In the genomic region with DNA sequence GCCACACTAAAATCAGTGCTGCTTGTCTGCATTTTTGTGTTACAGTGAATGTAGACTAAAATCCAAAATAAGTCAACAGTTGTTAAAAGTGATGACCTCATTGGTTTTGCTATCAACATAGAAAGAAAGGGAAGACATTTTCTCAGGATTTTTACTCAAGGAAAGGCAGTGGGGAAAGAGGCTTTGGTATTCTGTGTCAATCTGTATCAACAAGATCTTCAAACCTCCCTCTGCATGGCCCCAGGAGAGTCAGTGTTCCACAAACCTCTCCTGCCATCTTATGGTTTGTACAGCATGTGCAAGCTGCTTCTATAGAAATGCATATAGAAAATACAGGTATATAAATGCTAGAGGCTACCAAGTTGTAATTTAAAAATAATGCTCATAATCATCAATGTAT, we compare ENCODE assay signal across 9 cellular contexts. TPM values are rescaled to one million over a fixed set of nuclear protein-coding genes. Genes with fewer than 3 reads are reported as not detected.
DNase-seq lines count a peak whose midpoint lies in the region; ATAC-seq, FAIRE-seq and TF ChIP-seq lines count a peak whose summit lies in the region.
"Had no signal": no experiment of that assay in that cellular context is flagged by ENCODE, and none has a peak within 500 bp of the region (broad histone marks: within the 10 kb centered on the region; RNA-seq: fewer than 3 reads in every experiment).

No MANE protein-coding gene starts in this region.

- no peaks in the 10 kb centered on the region for H3K36me3 Mint-ChIP-seq in stimulated activated memory B cell treated with anti-CD40 and anti-IgM and Interleukin-4, amounts not matched to agents 10 μg/mL and 1 μg/mL and 100 μg/mL, for 72 hours

- H3K9me2 ChIP-seq in OCI-LY7 (ENCODE audit: insufficient read depth, low read length): no peaks in the 10 kb centered on the region

- intact Hi-C loops in OCI-LY7 (cut with micrococcal nuclease; ENCODE audit: unreplicated experiment): no loop called here

- no peak overlapping the region for H3K4me3 Mint-ChIP-seq in stimulated activated memory B cell treated with anti-CD40 and anti-IgM and Interleukin-4, amounts not matched to agents 10 μg/mL and 1 μg/mL and 100 μg/mL, for 72 hours

- no peaks in the 10 kb centered on the region for H3K36me3 ChIP-seq in BJ (ENCODE audit: control insufficient read depth, insufficient read depth, low read length)
- H3K36me3 ChIP-seq in OCI-LY7 (ENCODE audit: insufficient read depth, low read length): no peaks in the 10 kb centered on the region

- no peaks in the 10 kb centered on the region for H3K4me1 Mint-ChIP-seq in stimulated activated memory B cell treated with anti-CD40 and anti-IgM and Interleukin-4, amounts not matched to agents 10 μg/mL and 1 μg/mL and 100 μg/mL, for 72 hours

- H3K4me3 ChIP-seq in BJ (ENCODE audit: low read depth, low read length) (no peak overlapping the region), OCI-LY7 (ENCODE audit: low read depth, low read length, poor library complexity, severe bottlenecking) (no peak overlapping the region)

- no TSS peak for BruUV-seq in OCI-LY7 (replicated peaks; lab: Mats Ljungman, UMichigan)

- H3K27ac Mint-ChIP-seq in stimulated activated memory B cell treated with anti-CD40 and anti-IgM and Interleukin-4, amounts not matched to agents 10 μg/mL and 1 μg/mL and 100 μg/mL, for 72 hours: no peak overlapping the region

- no peak for TF ChIP-seq POLR2A in GM12892 (IDR thresholded peaks at IDR 0.05; ENCODE audit: low read depth, low read length)

- no peaks in the 10 kb centered on the region for H3K27me3 ChIP-seq in BJ (ENCODE audit: control insufficient read depth, insufficient read depth, low read length)

- no peaks in the 10 kb centered on the region for H3K9me3 Mint-ChIP-seq in stimulated activated memory B cell treated with anti-CD40 and anti-IgM and Interleukin-4, amounts not matched to agents 10 μg/mL and 1 μg/mL and 100 μg/mL, for 72 hours

- FAIRE-seq in GM12892 (lab: Jason Lieb, UNC): no peak
- FAIRE-seq: G401.6 had no signal

- H3K4me2 ChIP-seq in OCI-LY7 (ENCODE audit: low read length): no peak overlapping the region

- H4K20me1 ChIP-seq in OCI-LY7 (ENCODE audit: insufficient read depth, low read length): no peaks in the 10 kb centered on the region

- TF ChIP-seq CTCF in BJ (IDR thresholded peaks at IDR 0.05; ENCODE audit: insufficient read depth, low read depth, low read length) (peak; percentile 61), OCI-LY7 (conservative IDR thresholded peaks at IDR 0.05; ENCODE audit: low read length) (no peak)

- CTCF ChIA-PET in BJ (lab: Yijun Ruan, JAX) (interaction anchor here (0.5 to 3.9 kb wide), 12 partner anchors 11 to 256 kb away, joined by 3 to 23 read pairs (median 6); partner anchors contain the start of gene OR51M1), OCI-LY7 (lab: Charles Lee; ENCODE audit: unreplicated experiment) (no interaction called here)

- ATAC-seq in GM21825 (IDR thresholded peaks at IDR 0.05; ENCODE audit: unreplicated experiment) (peak; percentile 72), HG02623 (IDR thresholded peaks at IDR 0.05; ENCODE audit: unreplicated experiment) (no peak)
- ATAC-seq in stimulated activated memory B cell treated with anti-CD40 and anti-IgM and Interleukin-4, amounts not matched to agents 10 μg/mL and 1 μg/mL and 100 μg/mL, for 72 hours: no peak

- no peak overlapping the region for H3K27ac ChIP-seq in OCI-LY7 (ENCODE audit: low read depth, low read length, poor library complexity, severe bottlenecking)

- POLR2A ChIA-PET in BJ (lab: Charles Lee): no interaction called here
- POLR2A ChIA-PET in OCI-LY7 (lab: Charles Lee): no interaction called here

- no peak overlapping the region for H2AFZ ChIP-seq in OCI-LY7 (ENCODE audit: low read length)

- DNase-seq in BJ (ENCODE audit: low read depth) (no peak), OCI-M1 (lab: John Stamatoyannopoulos, UW) (peak; percentile 81), fibroblast of peridontal ligament (ENCODE audit: extremely low read depth) (peak; percentile 83), OCI-LY7 (ENCODE audit: low spot score) (no peak), GM12892 (ENCODE audit: insufficient read length) (no peak)

- H3K79me2 ChIP-seq in OCI-LY7 (ENCODE audit: insufficient read depth, low read depth, low read length): no peaks in the 10 kb centered on the region

- no peaks in the 10 kb centered on the region for H3K4me1 ChIP-seq in OCI-LY7 (ENCODE audit: insufficient read depth, low read length, poor library complexity, severe bottlenecking)

- no peaks in the 10 kb centered on the region for H3K9me3 ChIP-seq in OCI-LY7 (ENCODE audit: low read length)

- peaks cover 34% of the 10 kb centered on the region for H3K27me3 Mint-ChIP-seq in stimulated activated memory B cell treated with anti-CD40 and anti-IgM and Interleukin-4, amounts not matched to agents 10 μg/mL and 1 μg/mL and 100 μg/mL, for 72 hours

RNA-seq across cellular contexts. Expression of gene OR51M1, which starts 13.8 kb away (rescaled TPM):
- polyA plus RNA-seq in BJ (2011; rRNA removed): not detected in 2 replicates
- polyA minus RNA-seq in BJ (2011; rRNA and poly(A)+ RNA removed): not detected in 2 replicates
- total RNA-seq in OCI-LY7 (2014; rRNA removed; shearing (Covaris generic)): not detected in 2 replicates
- total RNA-seq in OCI-LY7 (2022): not detected in 2 replicates
- not detected for polyA plus RNA-seq in GM12892 (2012; ENCODE audit: missing spikeins)

RNA-seq across cellular contexts. Expression of gene OR51B6, which starts 18.5 kb away (rescaled TPM):
- polyA plus RNA-seq in BJ (2011; rRNA removed): not detected in 2 replicates
- polyA minus RNA-seq in BJ (2011; rRNA and poly(A)+ RNA removed): not detected in 2 replicates
- total RNA-seq in OCI-LY7 (2014; rRNA removed; shearing (Covaris generic)): not detected in 2 replicates
- not detected in 2 replicates for total RNA-seq in OCI-LY7 (2022)
- not detected for polyA plus RNA-seq in GM12892 (2012; ENCODE audit: missing spikeins)

RNA-seq across cellular contexts. Expression of gene OR51B5, which starts 26.5 kb away (rescaled TPM):
- 0.05 TPM in 1 of 2 replicates, not detected in the other for polyA plus RNA-seq in BJ (2011; rRNA removed)
- polyA minus RNA-seq in BJ (2011; rRNA and poly(A)+ RNA removed): 0.38 TPM in 1 of 2 replicates, not detected in the other
- total RNA-seq in OCI-LY7 (2014; rRNA removed; shearing (Covaris generic)): 0.16 TPM in 1 of 2 replicates, not detected in the other
- not detected in 2 replicates for total RNA-seq in OCI-LY7 (2022)
- 0.25 TPM for polyA plus RNA-seq in GM12892 (2012; ENCODE audit: missing spikeins)

RNA-seq across cellular contexts. Expression of gene OR51B2, which starts 45.7 kb away (rescaled TPM):
- not detected in 2 replicates for polyA plus RNA-seq in BJ (2011; rRNA removed)
- not detected in 2 replicates for polyA minus RNA-seq in BJ (2011; rRNA and poly(A)+ RNA removed)
- total RNA-seq in OCI-LY7 (2014; rRNA removed; shearing (Covaris generic)): not detected in 2 replicates
- total RNA-seq in OCI-LY7 (2022): not detected in 2 replicates
- not detected for polyA plus RNA-seq in GM12892 (2012; ENCODE audit: missing spikeins)

RNA-seq across cellular contexts. Expression of gene OR51Q1, which starts 52.1 kb away (rescaled TPM):
- polyA plus RNA-seq in BJ (2011; rRNA removed): not detected in 2 replicates
- polyA minus RNA-seq in BJ (2011; rRNA and poly(A)+ RNA removed): not detected in 2 replicates
- not detected in 2 replicates for total RNA-seq in OCI-LY7 (2014; rRNA removed; shearing (Covaris generic))
- total RNA-seq in OCI-LY7 (2022): not detected in 2 replicates
- polyA plus RNA-seq in GM12892 (2012; ENCODE audit: missing spikeins): not detected

Comparison
In these comparisons a context has a peak if more than half of its experiments do, and no peak if none do; other contexts are left out.
1. DNase-seq: peak in OCI-M1 (single experiment) and fibroblast of peridontal ligament (single experiment); none in BJ (single experiment), OCI-LY7 (single experiment) and GM12892 (single experiment).